25 cellular contexts compared by ENCODE assay signal in the genomic region with DNA sequence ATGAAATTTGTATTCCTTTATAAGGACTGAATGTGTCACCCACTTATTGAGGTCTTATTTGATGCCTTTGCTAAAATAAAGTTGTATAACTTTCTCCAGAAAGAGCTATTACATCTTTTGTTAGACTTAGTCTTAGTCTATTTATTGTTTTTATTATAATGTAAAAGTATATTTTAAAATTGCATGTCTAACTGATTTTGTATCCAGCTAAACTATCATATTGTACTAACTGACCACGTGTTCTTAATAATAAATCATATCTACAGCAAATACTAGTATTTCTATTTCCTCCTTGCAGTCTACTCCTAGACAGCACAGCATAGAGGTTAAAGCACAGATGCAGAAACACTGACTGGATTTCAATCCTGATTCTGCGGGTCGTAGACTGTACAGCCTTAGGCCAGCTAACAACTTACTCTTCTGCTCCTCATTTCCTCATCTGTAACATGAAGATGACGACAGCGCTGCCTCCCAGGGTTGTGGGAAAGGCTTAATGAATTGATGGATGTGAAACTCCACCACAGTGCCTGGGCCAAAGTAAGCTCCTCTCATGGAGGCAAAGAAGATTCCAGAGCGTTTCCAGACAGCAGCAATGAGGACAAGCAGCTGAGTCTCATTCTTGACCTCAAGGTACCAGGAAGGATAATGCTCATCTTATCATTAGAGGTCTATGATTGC. TPM values are rescaled to one million over a fixed set of nuclear protein-coding genes. Genes with fewer than 3 reads are reported as not detected.
"Had no signal": no experiment of that assay in that cellular context is flagged by ENCODE, and none has a peak within 500 bp of the region (broad histone marks: within the 10 kb centered on the region; RNA-seq: fewer than 3 reads in every experiment).

No MANE protein-coding gene starts in this region.

- DNase-seq: effector memory CD4-positive, alpha-beta T cell; heart left ventricle; hippocampal formation; left colon; left ventricle myocardium superior; mesenchymal stem cell; naive B cell; occipital lobe; small intestine; stimulated activated CD4-positive, alpha-beta T cell treated with anti-CD3 and anti-CD28 coated beads, Interleukin-12 subunit alpha, Interleukin-12 subunit beta, amount 100 ng/mL, for 4 hours; stimulated activated naive CD4-positive, alpha-beta T cell treated with Interleukin-2 at 50 U/mL for 16 hours; thyroid gland had no signal

- H3K4me1 ChIP-seq: heart left ventricle, right atrium auricular region, suprapubic skin, thyroid gland, uterus had no signal

- H3K4me1 Mint-ChIP-seq: nephron had no signal

- H3K27ac ChIP-seq: heart left ventricle, right atrium auricular region, suprapubic skin, thyroid gland, uterus had no signal

- H3K36me3 Mint-ChIP-seq: type B pancreatic cell had no signal

- FAIRE-seq: endometrium, frontal cortex, small intestine had no signal

- ATAC-seq: esophagus mucosa, heart left ventricle, left colon, left ventricle myocardium superior had no signal

- H3K36me3 ChIP-seq: heart left ventricle, right atrium auricular region, suprapubic skin, thyroid gland, uterus had no signal

- H3K27me3 ChIP-seq: right atrium auricular region, thyroid gland had no signal

- H3K27ac Mint-ChIP-seq: nephron, type B pancreatic cell had no signal

- H3K4me3 ChIP-seq: heart left ventricle, lung, right atrium auricular region, suprapubic skin, thyroid gland, uterus had no signal

- H3K4me3 Mint-ChIP-seq: naive B cell, nephron, type B pancreatic cell had no signal

- H3K9me3 ChIP-seq: thyroid gland had no signal

RNA-seq across cellular contexts. Expression of a gene that starts 13.2 kb away (rescaled TPM):
- total RNA-seq: glomerular endothelial cell had no signal

RNA-seq across cellular contexts. Expression of a gene that starts 40.2 kb away (rescaled TPM):
- total RNA-seq: esophagus mucosa, fibroblast of lung, frontal cortex, glomerular endothelial cell, heart left ventricle, kidney epithelial cell, left colon, left ventricle myocardium superior, lung, occipital lobe, pulmonary artery endothelial cell, right atrium auricular region, thyroid gland, uterus had no signal
- polyA plus RNA-seq: fibroblast of lung, heart left ventricle, lung, small intestine had no signal
